In genomic region chr10:106929291-106929925, GRCh38 we compare ENCODE assay signal across 20 cellular contexts.
"Had no signal": no experiment of that assay in that cellular context is flagged by ENCODE, and none has a peak within 500 bp of the region (broad histone marks: within the 10 kb centered on the region; RNA-seq: fewer than 3 reads in every experiment).

No MANE protein-coding gene starts in this region.

- FAIRE-seq: bronchial epithelial cell, frontal cortex had no signal

- H3K27ac ChIP-seq: esophagus muscularis mucosa, left lung, ovary, right lobe of liver, thoracic aorta, uterus had no signal

- H3K36me3 ChIP-seq: esophagus muscularis mucosa, left lung, ovary, right lobe of liver, thoracic aorta, uterus had no signal

- DNase-seq: activated CD4-positive, alpha-beta T cell treated with anti-CD3 and anti-CD28 coated beads for 1 hour; activated CD4-positive, alpha-beta T cell treated with anti-CD3 and anti-CD28 coated beads, Interleukin-2, amount 10 ng/mL, durations not matched to agents 7 days and 5 days; activated CD8-positive, alpha-beta T cell treated with anti-CD3 and anti-CD28 coated beads for 36 hours; activated naive CD8-positive, alpha-beta T cell treated with anti-CD3 and anti-CD28 coated beads, Interleukin-2, amount 50 U/mL, for 24 hours; activated T-cell treated with anti-CD3 and anti-CD28 coated beads, Interleukin-2, amount 50 U/mL, for 48 hours; amygdala; left lung; mucosa of descending colon; ovary; right lobe of liver; stimulated activated CD4-positive, alpha-beta T cell treated with anti-CD3 and anti-CD28 coated beads, Interleukin-12 subunit alpha, Interleukin-12 subunit beta, amount 100 ng/mL, for 4 hours; stimulated activated CD4-positive, alpha-beta T cell treated with anti-CD3 and anti-CD28 coated beads, Interleukin-4, amount 100 ng/mL, for 24 hours; T-helper 17 cell; T1000; uterus had no signal

- H3K9me3 ChIP-seq: esophagus muscularis mucosa, left lung, mucosa of descending colon, ovary, right lobe of liver, thoracic aorta, uterus had no signal

- H3K4me1 ChIP-seq: uterus had no signal

- H3K4me3 ChIP-seq: esophagus muscularis mucosa, left lung, lung, mucosa of descending colon, ovary, right lobe of liver, thoracic aorta, uterus had no signal

- H3K27me3 ChIP-seq: esophagus muscularis mucosa, left lung, ovary, right lobe of liver, uterus had no signal
